Comparison of ENCODE assay signal across 1 cellular context in genomic region chr19:54179921-54180452, GRCh38.
TF ChIP-seq lines count a peak whose summit lies in the region.

No MANE protein-coding gene starts in this region.

TF ChIP-seq in H1, 55 proteins besides CTCF, POLR2A, EP300 and RAD21:
- TF ChIP-seq BRCA1 (IDR thresholded peaks at IDR 0.05; ENCODE audit: low read depth, low read length) (no peak), FOSL1 (IDR thresholded peaks at IDR 0.05; ENCODE audit: insufficient read depth, low read depth, low read length) (no peak), SP2 (IDR thresholded peaks at IDR 0.05; ENCODE audit: low read length) (no peak), SIX5 (IDR thresholded peaks at IDR 0.05; ENCODE audit: low read depth, low read length) (no peak), MAX (IDR thresholded peaks at IDR 0.05) (peak; percentile 58), CHD2 (IDR thresholded peaks at IDR 0.05; ENCODE audit: low read length) (no peak), ASH2L (IDR thresholded peaks at IDR 0.05; ENCODE audit: low read length) (no peak), BCL11A (IDR thresholded peaks at IDR 0.05; ENCODE audit: low read depth in 2 of 2, low read length in 2 of 2) (no peak), CTBP2 (IDR thresholded peaks at IDR 0.05; ENCODE audit: borderline replicate concordance, insufficient read depth, insufficient read length, low read length) (no peak), ATF3 (IDR thresholded peaks at IDR 0.05; ENCODE audit: insufficient read depth, low read depth, low read length) (no peak), SAP30 (IDR thresholded peaks at IDR 0.05; ENCODE audit: insufficient read depth, insufficient replicate concordance, low read length) (peak; percentile 32), CREB1 (IDR thresholded peaks at IDR 0.05) (peak; percentile 24; the same call in 1 of the 2 replicates), HDAC2 (IDR thresholded peaks at IDR 0.05; ENCODE audit: borderline replicate concordance in 1 of 2, low read depth in 2 of 2, low read length in 2 of 2) (no peak), TAF7 (optimal IDR thresholded peaks at IDR 0.05; ENCODE audit: borderline replicate concordance, low read depth, low read length) (no peak), JUN (IDR thresholded peaks at IDR 0.05; ENCODE audit: low read depth, low read length) (no peak), E2F6 (IDR thresholded peaks at IDR 0.05) (no peak), CBX8 (IDR thresholded peaks at IDR 0.05; ENCODE audit: borderline replicate concordance, low read depth, low read length) (no peak), CEBPB (IDR thresholded peaks at IDR 0.05; ENCODE audit: low read depth, low read length) (0 out of 2 replicates have a peak, but pooled peaks have one; percentile 25), TEAD4 (IDR thresholded peaks at IDR 0.05; ENCODE audit: low read depth, low read length) (no peak), KDM5A (IDR thresholded peaks at IDR 0.05; ENCODE audit: low read length) (no peak), RNF2 (IDR thresholded peaks at IDR 0.05; ENCODE audit: borderline replicate concordance, low read depth, low read length, missing control alignments, poor library complexity, severe bottlenecking) (no peak), SIRT6 (IDR thresholded peaks at IDR 0.05; ENCODE audit: low read length) (no peak), POU5F1 (IDR thresholded peaks at IDR 0.05; ENCODE audit: low read depth, low read length) (no peak), RXRA (IDR thresholded peaks at IDR 0.05; ENCODE audit: insufficient read depth, low read depth, low read length) (no peak), EZH2 (IDR thresholded peaks at IDR 0.05; ENCODE audit: low read depth, low read length, severe bottlenecking) (no peak), KDM1A (IDR thresholded peaks at IDR 0.05; ENCODE audit: borderline replicate concordance, low read length) (no peak), MAFK (IDR thresholded peaks at IDR 0.05; ENCODE audit: low read depth, low read length) (no peak), TBP (IDR thresholded peaks at IDR 0.05; ENCODE audit: low read depth, low read length) (no peak), HDAC6 (IDR thresholded peaks at IDR 0.05; ENCODE audit: low read depth, low read length) (no peak), USF2 (IDR thresholded peaks at IDR 0.05; ENCODE audit: low read length) (no peak), BACH1 (IDR thresholded peaks at IDR 0.05; ENCODE audit: low read length) (no peak), SP1 (IDR thresholded peaks at IDR 0.05; ENCODE audit: low read depth, low read length) (peak; percentile 14; the same call in 1 of the 2 replicates), EGR1 (IDR thresholded peaks at IDR 0.05; ENCODE audit: borderline replicate concordance, low read depth, low read length) (no peak), SIN3A (conservative IDR thresholded peaks at IDR 0.05 in 1 of 2, IDR thresholded peaks at IDR 0.05 in 1 of 2; ENCODE audit: low read depth in 1 of 2, low read length in 2 of 2) (peak; percentile 74 to 98; a peak in 3 of 4 replicates), SRF (IDR thresholded peaks at IDR 0.05; ENCODE audit: low read depth, low read length) (no peak), ZNF274 (IDR thresholded peaks at IDR 0.05; ENCODE audit: borderline replicate concordance, extremely low read depth, low read length) (no peak), KDM4A (IDR thresholded peaks at IDR 0.05; ENCODE audit: low read depth, low read length, severe bottlenecking) (no peak), RBBP5 (IDR thresholded peaks at IDR 0.05; ENCODE audit: borderline replicate concordance, low read depth, low read length) (no peak), RFX5 (IDR thresholded peaks at IDR 0.05; ENCODE audit: borderline replicate concordance, low read depth, low read length) (no peak; the same call in 1 of the 2 replicates), GTF2F1 (IDR thresholded peaks at IDR 0.05; ENCODE audit: borderline replicate concordance, low read depth, low read length) (no peak), ATF2 (IDR thresholded peaks at IDR 0.05; ENCODE audit: low read length) (no peak), GABPA (IDR thresholded peaks at IDR 0.05; ENCODE audit: borderline replicate concordance, insufficient read depth, low read length) (no peak), NRF1 (IDR thresholded peaks at IDR 0.05; ENCODE audit: low read depth, low read length) (no peak), SUZ12 (IDR thresholded peaks at IDR 0.05; ENCODE audit: low read length) (no peak), TCF12 (IDR thresholded peaks at IDR 0.05; ENCODE audit: low read depth, low read length) (no peak), CHD7 (IDR thresholded peaks at IDR 0.05; ENCODE audit: insufficient replicate concordance, low read length) (no peak), TAF1 (IDR thresholded peaks at IDR 0.05; ENCODE audit: low read depth, low read length) (no peak), CHD1 (IDR thresholded peaks at IDR 0.05; ENCODE audit: low read depth, low read length) (no peak), SP4 (IDR thresholded peaks at IDR 0.05; ENCODE audit: low read length) (peak; percentile 37; the same call in 1 of the 2 replicates), POLR2AphosphoS5 (IDR thresholded peaks at IDR 0.05; ENCODE audit: low read depth, low read length) (no peak), JUND (IDR thresholded peaks at IDR 0.05; ENCODE audit: low read length) (no peak; the same call in 1 of the 2 replicates), CBX5 (IDR thresholded peaks at IDR 0.05; ENCODE audit: low read depth, low read length) (no peak), NANOG (IDR thresholded peaks at IDR 0.05; ENCODE audit: insufficient read depth, low read depth, low read length, poor library complexity, severe bottlenecking) (no peak), YY1 (IDR thresholded peaks at IDR 0.05; ENCODE audit: low read depth, low read length) (peak; percentile 28; the same call in 1 of the 2 replicates)
